Comparison of ENCODE assay signal across 8 cellular contexts in genomic region chr3:88058322-88058592, GRCh38. TPM values are rescaled to one million over a fixed set of nuclear protein-coding genes. Genes with fewer than 3 reads are reported as not detected.
DNase-seq lines count a peak whose midpoint lies in the region; ATAC-seq, FAIRE-seq and TF ChIP-seq lines count a peak whose summit lies in the region.

No MANE protein-coding gene starts in this region.

- H3K9me3 ChIP-seq in CD4-positive, CD25-positive, alpha-beta regulatory T cell (ENCODE audit: control insufficient read depth in 2 of 2, low read length in 2 of 2), result no peaks in the 10 kb centered on the region
- H3K9me3 ChIP-seq in tibial nerve, result no peaks in the 10 kb centered on the region

- H3K4me1 Mint-ChIP-seq in CD4-positive, CD25-positive, alpha-beta regulatory T cell, result peaks cover 34 to 72% (median 57%) of the 10 kb centered on the region in 4 donors
- H3K4me1 Mint-ChIP-seq in activated naive CD8-positive, alpha-beta T cell (ENCODE audit: low read depth), result peaks cover 66% of the 10 kb centered on the region

- FAIRE-seq in H54 (lab: Jason Lieb, UNC), result peak; percentile 48

- TF ChIP-seq EP300 in tibial nerve (IDR thresholded peaks at IDR 0.05), result no peak

- no peak for TF ChIP-seq CTCF in tibial nerve (IDR thresholded peaks at IDR 0.05)

- no peak for ATAC-seq in CD4-positive, CD25-positive, alpha-beta regulatory T cell (ENCODE audit: low read depth in 2 of 2)
- ATAC-seq in GM21737 (IDR thresholded peaks at IDR 0.05; ENCODE audit: unreplicated experiment), result no peak

- H3K27me3 Mint-ChIP-seq in CD4-positive, CD25-positive, alpha-beta regulatory T cell, result no peaks in the 10 kb centered on the region
- no peaks in the 10 kb centered on the region for H3K27me3 Mint-ChIP-seq in activated naive CD8-positive, alpha-beta T cell

- WGBS in tibial nerve, 2 donors, result 0% methylated on average over 5 to 10 of the region's 23 CpGs

- peaks cover 25% of the 10 kb centered on the region for H3K36me3 ChIP-seq in CD4-positive, CD25-positive, alpha-beta regulatory T cell (ENCODE audit: control insufficient read depth, insufficient read depth, low read length)
- peaks cover 0 to 24% (median 12%) of the 10 kb centered on the region in 3 donors for H3K36me3 ChIP-seq in tibial nerve

- peak overlapping the region; percentile 95 to 99 (median 98) for H3K4me3 Mint-ChIP-seq in CD4-positive, CD25-positive, alpha-beta regulatory T cell
- peak overlapping the region; percentile 99 for H3K4me3 Mint-ChIP-seq in activated naive CD8-positive, alpha-beta T cell

- H3K9me3 Mint-ChIP-seq in CD4-positive, CD25-positive, alpha-beta regulatory T cell, result peaks cover 0 to 3% (median 0%) of the 10 kb centered on the region in 7 donors
- no peaks in the 10 kb centered on the region for H3K9me3 Mint-ChIP-seq in activated naive CD8-positive, alpha-beta T cell (ENCODE audit: low read depth)

- H3K27ac ChIP-seq in CD4-positive, CD25-positive, alpha-beta regulatory T cell (ENCODE audit: insufficient read depth, low read length, poor library complexity, severe bottlenecking), result peak overlapping the region; percentile 94
- H3K27ac ChIP-seq in layer of hippocampus (ENCODE audit: low read depth, low read length) (peak overlapping the region; percentile 92), tibial nerve (peak overlapping the region; percentile 96 to 99 (median 98))

- H3K36me3 Mint-ChIP-seq in CD4-positive, CD25-positive, alpha-beta regulatory T cell, result peaks cover 19% of the 10 kb centered on the region
- peaks cover 20% of the 10 kb centered on the region for H3K36me3 Mint-ChIP-seq in activated naive CD8-positive, alpha-beta T cell

- peak overlapping the region; percentile 90 for H3K4me3 ChIP-seq in CD4-positive, CD25-positive, alpha-beta regulatory T cell (ENCODE audit: low read depth, low read length)
- peak overlapping the region; percentile 65 to 86 (median 84) for H3K4me3 ChIP-seq in tibial nerve

- DNase-seq in CD4-positive, CD25-positive, alpha-beta regulatory T cell, result no peak
- DNase-seq in H54 (ENCODE audit: insufficient read length, low spot score), result peak; percentile 50
- DNase-seq in tibial nerve (ENCODE audit: low spot score in 2 of 2), result peak in 1 of 2 donors; percentile 22
- DNase-seq in stimulated activated CD4-positive, alpha-beta T cell treated with anti-CD3 and anti-CD28 coated beads, Interleukin-12 subunit alpha, Interleukin-12 subunit beta, amount 100 ng/mL, for 4 hours, result no peak
- DNase-seq in DMS153 (lab: John Stamatoyannopoulos, UW), result no peak

- TF ChIP-seq POLR2A in H54 (IDR thresholded peaks at IDR 0.05; ENCODE audit: low read depth, low read length), result no peak
- no peak for TF ChIP-seq POLR2A in tibial nerve (IDR thresholded peaks at IDR 0.05)

- H3K27ac Mint-ChIP-seq in CD4-positive, CD25-positive, alpha-beta regulatory T cell, result peak overlapping the region; percentile 92 to 97 (median 97)
- H3K27ac Mint-ChIP-seq in activated naive CD8-positive, alpha-beta T cell, result peak overlapping the region; percentile 93

- no peaks in the 10 kb centered on the region for H3K27me3 ChIP-seq in CD4-positive, CD25-positive, alpha-beta regulatory T cell (ENCODE audit: control insufficient read depth, insufficient read depth, low read length)
- H3K27me3 ChIP-seq in layer of hippocampus (ENCODE audit: control insufficient read depth, insufficient read depth, low read length) (no peaks in the 10 kb centered on the region), tibial nerve (no peaks in the 10 kb centered on the region)

- H3K4me1 ChIP-seq in CD4-positive, CD25-positive, alpha-beta regulatory T cell (ENCODE audit: control insufficient read depth, insufficient read depth, low read length, poor library complexity, severe bottlenecking), result peaks cover 47% of the 10 kb centered on the region
- H3K4me1 ChIP-seq in tibial nerve, result peaks cover 0 to 47% (median 25%) of the 10 kb centered on the region in 4 donors

RNA-seq across cellular contexts. Expression of gene CGGBP1, which starts 0.5 kb away (rescaled TPM):
- total RNA-seq in CD4-positive, CD25-positive, alpha-beta regulatory T cell, result 110 TPM
- 100 to 1,000 TPM in 3 of 4 donors, 10 to 100 TPM in 1; 89.8 to 101 (median 101) TPM for polyA plus RNA-seq in CD4-positive, CD25-positive, alpha-beta regulatory T cell
- total RNA-seq in tibial nerve, result 10 to 100 TPM; 57.3 to 70.6 (median 65.0) TPM

RNA-seq across cellular contexts. Expression of gene ZNF654, which starts 0.8 kb away (rescaled TPM):
- total RNA-seq in CD4-positive, CD25-positive, alpha-beta regulatory T cell, result 19.1 TPM
- polyA plus RNA-seq in CD4-positive, CD25-positive, alpha-beta regulatory T cell, result 10 to 100 TPM; 10.4 to 17.1 (median 13.8) TPM
- 10 to 100 TPM; 13.7 to 31.5 (median 15.7) TPM for total RNA-seq in tibial nerve
